In genomic region chr7:32381024-32381601, GRCh38 we compare ENCODE assay signal across 1 cellular context.
TF ChIP-seq lines count a peak whose summit lies in the region.

No MANE protein-coding gene starts in this region.

TF ChIP-seq in WTC11, 78 proteins besides CTCF, POLR2A, EP300 and RAD21 (continued from another document):
- no peak for TF ChIP-seq ATF6 (CRISPR knock-in tag; IDR thresholded peaks at IDR 0.05)
- TF ChIP-seq, protein P1, sequence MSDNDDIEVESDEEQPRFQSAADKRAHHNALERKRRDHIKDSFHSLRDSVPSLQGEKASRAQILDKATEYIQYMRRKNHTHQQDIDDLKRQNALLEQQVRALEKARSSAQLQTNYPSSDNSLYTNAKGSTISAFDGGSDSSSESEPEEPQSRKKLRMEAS (CRISPR knock-in tag; IDR thresholded peaks at IDR 0.05) = no peak
